ENCODE assay signal across 10 cellular contexts in genomic region chr1:224430511-224431113, GRCh38. TPM values are rescaled to one million over a fixed set of nuclear protein-coding genes. Genes with fewer than 3 reads are reported as not detected.
DNase-seq lines count a peak whose midpoint lies in the region; ATAC-seq and TF ChIP-seq lines count a peak whose summit lies in the region.
"Had no signal": no experiment of that assay in that cellular context is flagged by ENCODE, and none has a peak within 500 bp of the region (broad histone marks: within the 10 kb centered on the region; RNA-seq: fewer than 3 reads in every experiment).

No MANE protein-coding gene starts in this region.

- intact Hi-C loops in HCT116 (cut with micrococcal nuclease), result loop anchor here (10.0 kb wide), 1 partner anchor 494 kb away; the partner anchor contains the start of gene DNAH14

- CTCF ChIA-PET in HCT116 (lab: Charles Lee), result interaction anchor here (1.0 kb wide), 1 partner anchor 222 kb away, joined by 3 read pairs; no protein-coding TSS in a partner anchor

- H3K9ac ChIP-seq in HCT116 (ENCODE audit: low read length), result no peak overlapping the region

- peaks cover 15 to 19% of the 10 kb centered on the region in 2 experiments; a peak in 3 of 4 replicates for H3K36me3 ChIP-seq in HCT116 (ENCODE audit: control insufficient read depth in 1 of 2, insufficient read depth in 2 of 2, low read length in 2 of 2)

- H3K27me3 ChIP-seq in HCT116 (ENCODE audit: insufficient read depth, low read length), result no peaks in the 10 kb centered on the region
- H3K27me3 ChIP-seq: foreskin keratinocyte had no signal

- peaks cover 84% of the 10 kb centered on the region for H3K79me2 ChIP-seq in HCT116 (ENCODE audit: insufficient read depth, low read length)

- TF ChIP-seq RAD21 in HCT116 (IDR thresholded peaks at IDR 0.05; ENCODE audit: low read depth), result no peak

- H3K27ac ChIP-seq in HCT116 (ENCODE audit: low read depth, low read length) (no peak overlapping the region), coronary artery (peak overlapping the region; percentile 47 to 91)
- H3K27ac ChIP-seq: 22Rv1, foreskin keratinocyte had no signal

- peak overlapping the region; percentile 24; the same call in 1 of the 2 replicates for H3K4me2 ChIP-seq in HCT116 (ENCODE audit: low read length)

- H3K4me1 ChIP-seq in HCT116 (ENCODE audit: control insufficient read depth in 1 of 2, insufficient read depth in 2 of 2, low read length in 2 of 2), result peaks cover 6 to 21% of the 10 kb centered on the region in 2 experiments; a peak in 3 of 4 replicates

- H2AFZ ChIP-seq in HCT116 (ENCODE audit: low read depth, low read length, poor library complexity, severe bottlenecking), result no peak overlapping the region

- H3K9me3 ChIP-seq in HCT116 (ENCODE audit: control insufficient read depth in 1 of 2, insufficient read depth in 1 of 2, low read depth in 1 of 2, low read length in 2 of 2), result no peaks in the 10 kb centered on the region

- TF ChIP-seq CTCF in HCT116 (IDR thresholded peaks at IDR 0.05 in 2 of 3, conservative IDR thresholded peaks at IDR 0.05 in 1 of 3; ENCODE audit: borderline replicate concordance in 1 of 3, insufficient read depth in 1 of 3, low read depth in 2 of 3, low read length in 2 of 3) (no peak), coronary artery (IDR thresholded peaks at IDR 0.05) (no peak)

- no peak overlapping the region for H3K4me3 ChIP-seq in HCT116 (replicated peaks in 1 of 2; ENCODE audit: low read depth in 1 of 2, low read length in 2 of 2)
- H3K4me3 ChIP-seq in coronary artery, result peak overlapping the region; percentile 75

- H4K20me1 ChIP-seq in HCT116 (ENCODE audit: insufficient read depth), result peaks cover 3% of the 10 kb centered on the region; the same call in 1 of the 2 replicates

- no peak for ATAC-seq in HCT116
- no peak for ATAC-seq in HG02623 (IDR thresholded peaks at IDR 0.05; ENCODE audit: unreplicated experiment)
- ATAC-seq: foreskin keratinocyte had no signal

- TF ChIP-seq POLR2A in HCT116 (IDR thresholded peaks at IDR 0.05; ENCODE audit: borderline replicate concordance, extremely low read depth, insufficient read depth, insufficient read length), result no peak

- H3K9me2 ChIP-seq in HCT116 (ENCODE audit: insufficient read depth), result no peaks in the 10 kb centered on the region

- POLR2A ChIA-PET in HCT116 (lab: Charles Lee), result interaction anchor here (1.3 kb wide), 1 partner anchor 16 kb away, joined by 5 read pairs; no protein-coding TSS in a partner anchor

- DNase-seq in DMS 273 (lab: John Stamatoyannopoulos, UW; ENCODE audit: unreplicated experiment), result peak; percentile 20
- DNase-seq in DMS 273 treated with DMSO at 0.1 percent for 48 hours (lab: John Stamatoyannopoulos, UW), result no peak
- no peak for DNase-seq in HCT116 (ENCODE audit: low read depth, low spot score)
- peak; percentile 85 for DNase-seq in RKO (ENCODE audit: low spot score)
- DNase-seq in coronary artery (ENCODE audit: low spot score), result no peak
- peak; percentile 67 for DNase-seq in myocyte (ENCODE audit: low read depth)
- DNase-seq in NCI-H1048 (lab: John Stamatoyannopoulos, UW), result no peak

- BruUV-seq in HCT116 (replicated peaks; lab: Mats Ljungman, UMichigan), result no TSS peak

- RAD21 ChIA-PET in HCT116 (lab: Charles Lee; ENCODE audit: low non-redundant PET in 1 of 2, low total read pairs in 2 of 2, uncharacterized antibody in 2 of 2, unreplicated experiment in 2 of 2), result no interaction called here

TF ChIP-seq in HCT116, 20 proteins besides CTCF, POLR2A, EP300 and RAD21:
- TF ChIP-seq FOSL1 (IDR thresholded peaks at IDR 0.05; ENCODE audit: low read depth) (no peak), POLR2AphosphoS5 (IDR thresholded peaks at IDR 0.05; ENCODE audit: low read depth, low read length) (no peak), ATF3 (IDR thresholded peaks at IDR 0.05) (no peak), MAX (IDR thresholded peaks at IDR 0.05) (no peak), YY1 (IDR thresholded peaks at IDR 0.05; ENCODE audit: extremely low read depth, insufficient replicate concordance, low read depth, low read length) (no peak), CBX3 (IDR thresholded peaks at IDR 0.05; ENCODE audit: low read depth) (no peak), SP1 (IDR thresholded peaks at IDR 0.05; ENCODE audit: low read depth) (no peak), EZH2 (IDR thresholded peaks at IDR 0.05) (no peak), TCF7L2 (IDR thresholded peaks at IDR 0.05; ENCODE audit: borderline replicate concordance, extremely low read depth, insufficient read depth, insufficient read length) (no peak), EGR1 (IDR thresholded peaks at IDR 0.05; ENCODE audit: low read depth) (no peak)

RNA-seq across cellular contexts. Expression of gene WDR26, which starts 4.0 kb away (rescaled TPM):
- 57.2 TPM for total RNA-seq in HCT116 (2021; ENCODE audit: unreplicated experiment)
- polyA plus RNA-seq in HCT116 (2012), result 39.7 and 45.1 TPM in 2 replicates
- 60.6 and 64.4 TPM in 2 replicates for total RNA-seq in myocyte
- 63.1 TPM for polyA plus RNA-seq in myocyte (2012)

Comparison
In these comparisons a context has a peak if more than half of its experiments do, and no peak if none do; other contexts are left out.
1. DNase-seq: peak in DMS 273 (single experiment), RKO (single experiment) and myocyte (single experiment); none in DMS 273 treated with DMSO at 0.1 percent for 48 hours (single experiment), HCT116 (single experiment), coronary artery (single experiment) and NCI-H1048 (single experiment).